ENCODE assay signal across 9 cellular contexts in genomic region chr4:47060561-47060960, GRCh38. TPM values are rescaled to one million over a fixed set of nuclear protein-coding genes. Genes with fewer than 3 reads are reported as not detected.
"Had no signal": no experiment of that assay in that cellular context is flagged by ENCODE, and none has a peak within 500 bp of the region (broad histone marks: within the 10 kb centered on the region; RNA-seq: fewer than 3 reads in every experiment).

No MANE protein-coding gene starts in this region.

- H3K27ac ChIP-seq: HL-60 had no signal

- H2AFZ ChIP-seq: GM23338 had no signal

- H3K9me3 Mint-ChIP-seq: GM23338, HFFc6 had no signal

- DNase-seq: H7, HFFc6 had no signal

- H3K27ac Mint-ChIP-seq: GM23338, HFFc6 had no signal

- H3K9me3 ChIP-seq: HAP-1 had no signal

- H3K36me3 ChIP-seq: HAP-1 had no signal

- ATAC-seq: GM23338, HCT116, HepG2, K562 had no signal

- H3K4me2 ChIP-seq: GM23338 had no signal

- FAIRE-seq: H1, HepG2, K562 had no signal

- H3K4me3 Mint-ChIP-seq: GM23338, HFFc6 had no signal

- H3K4me1 Mint-ChIP-seq: GM23338 had no signal

- H3K4me1 ChIP-seq: HAP-1 had no signal

- H3K4me3 ChIP-seq: GM23338, HAP-1, K562 had no signal

RNA-seq across cellular contexts. Expression of gene GABRB1, which starts 29.2 kb away (rescaled TPM):
- total RNA-seq: HepG2, HFFc6, K562 had no signal
- polyA plus RNA-seq: HepG2, K562 had no signal
